7 cellular contexts compared by ENCODE assay signal in the genomic region with DNA sequence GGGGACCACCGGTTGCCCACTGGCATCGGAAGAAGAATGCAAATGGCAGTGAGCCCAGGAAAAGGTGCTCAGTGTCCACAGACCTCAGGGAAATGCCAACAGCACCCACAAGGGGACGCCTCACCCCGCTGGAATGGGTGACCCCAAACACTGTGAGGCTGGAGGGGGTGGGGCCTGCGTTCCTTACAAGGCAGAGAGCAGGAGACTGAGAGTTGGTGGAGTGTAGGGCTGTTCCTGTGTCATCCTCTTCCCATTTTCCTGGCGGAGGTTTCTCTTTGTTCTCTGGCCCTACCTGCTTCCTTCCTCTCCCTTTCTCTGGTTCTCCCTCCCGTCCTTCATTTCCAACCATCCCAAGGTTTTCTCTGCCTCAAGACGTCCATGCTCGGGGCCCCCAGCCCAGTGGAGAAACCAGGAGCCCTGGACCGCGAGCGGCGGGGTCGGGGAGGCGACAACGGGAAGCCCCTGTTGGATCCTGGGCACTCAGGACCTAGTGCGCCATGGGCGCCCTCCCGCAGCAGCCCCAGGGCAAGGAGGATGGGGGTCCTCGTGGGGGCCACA. TPM values are rescaled to one million over a fixed set of nuclear protein-coding genes. Genes with fewer than 3 reads are reported as not detected.
DNase-seq lines count a peak whose midpoint lies in the region; ATAC-seq and TF ChIP-seq lines count a peak whose summit lies in the region.
"Not testable (repeated sequence)": the region's sequence is repeated elsewhere in the genome, so short reads cannot be mapped to it uniquely, and the experiment has no call there.

No MANE protein-coding gene starts in this region.

- H3K4me3 Mint-ChIP-seq in H9 (peak overlapping the region; percentile 59 to 76), chondrocyte (ENCODE audit: unreplicated experiment) (peak overlapping the region; percentile 70), glutamatergic neuron (ENCODE audit: unreplicated experiment) (peak overlapping the region; percentile 59), mesothelial cell of epicardium (peak overlapping the region; percentile 43)
- H3K4me3 Mint-ChIP-seq in activated CD8-positive, alpha-beta T cell treated with anti-CD3 and anti-CD28 coated beads, Interleukin-2, amount 10 ng/mL, durations not matched to agents 7 days and 5 days = peak overlapping the region; percentile 59

- not testable (repeated sequence) for H3K9me2 ChIP-seq in PC-9 (ENCODE audit: insufficient read depth)

- H2BK20ac ChIP-seq in H9 (ENCODE audit: low read depth, low read length, poor library complexity, severe bottlenecking) = not testable (repeated sequence)

- not testable (repeated sequence) for H4K8ac ChIP-seq in H9 (replicated peaks; ENCODE audit: insufficient read length, low read depth, low read length)

- not testable (repeated sequence) for H3K36me3 Mint-ChIP-seq in H9 (ENCODE audit: insufficient read depth in 1 of 3, low read depth in 3 of 3); activated CD8-positive, alpha-beta T cell treated with anti-CD3 and anti-CD28 coated beads, Interleukin-2, amount 10 ng/mL, durations not matched to agents 7 days and 5 days (ENCODE audit: low read depth); chondrocyte (ENCODE audit: low read depth); glutamatergic neuron (ENCODE audit: unreplicated experiment); mesothelial cell of epicardium

- H3K9ac ChIP-seq in H9 (ENCODE audit: extremely low read depth, insufficient read length, low read length) = not testable (repeated sequence)
- H3K9ac ChIP-seq in skeletal muscle tissue (ENCODE audit: low read depth in 1 of 3, low read length in 3 of 3) = peak overlapping the region in 1 of 3 donors; percentile 62

- not testable (repeated sequence) for H3K79me1 ChIP-seq in H9 (ENCODE audit: insufficient read depth, low read depth, low read length, poor library complexity, severe bottlenecking)

- H2BK12ac ChIP-seq in H9 (ENCODE audit: insufficient read length, low read depth, low read length) = not testable (repeated sequence)

- H3K27me3 ChIP-seq in H9 (ENCODE audit: insufficient read depth, low read length) (peaks cover 76% of the 10 kb centered on the region), skeletal muscle tissue (ENCODE audit: control insufficient read depth in 3 of 3, insufficient read depth in 3 of 3, low read length in 3 of 3) (peaks cover 62 to 87% (median 73%) of the 10 kb centered on the region in 3 donors)
- not testable (repeated sequence) for H3K27me3 ChIP-seq in PC-9 (ENCODE audit: insufficient read depth, low read depth)

- H3T11ph ChIP-seq in H9 (ENCODE audit: low read length) = not testable (repeated sequence)

- no CpG with 5 or more reads among the region's 20 CpGs for WGBS in H9 (ENCODE audit: extremely low coverage, insufficient read length, low lambda C conversion rate)

- H3K79me2 ChIP-seq in H9 (ENCODE audit: insufficient read depth, low read length); PC-9 (ENCODE audit: low read depth): not testable (repeated sequence)

- not testable (repeated sequence) for H2BK120ac ChIP-seq in H9 (ENCODE audit: low read depth, low read length, poor library complexity, severe bottlenecking)

- not testable (repeated sequence) for H2AFZ ChIP-seq in H9 (ENCODE audit: low read length)
- H2AFZ ChIP-seq in PC-9 = peak overlapping the region; percentile 96

- not testable (repeated sequence) for H3K18ac ChIP-seq in H9 (ENCODE audit: insufficient read length, low read depth, low read length)

- H3K27ac ChIP-seq in H9 (ENCODE audit: insufficient read length, low read depth, low read length); PC-9; skeletal muscle tissue (ENCODE audit: low read depth, low read length): not testable (repeated sequence)

- intact Hi-C loops in PC-9 (cut with micrococcal nuclease; ENCODE audit: unreplicated experiment) = loop anchor here (5.0 to 10.0 kb wide), 2 partner anchors 399 to 1397 kb away; no protein-coding TSS in a partner anchor

- not testable (repeated sequence) for H3K27ac Mint-ChIP-seq in H9; chondrocyte (ENCODE audit: unreplicated experiment); glutamatergic neuron (ENCODE audit: unreplicated experiment); mesothelial cell of epicardium
- H3K27ac Mint-ChIP-seq in activated CD8-positive, alpha-beta T cell treated with anti-CD3 and anti-CD28 coated beads, Interleukin-2, amount 10 ng/mL, durations not matched to agents 7 days and 5 days = peak overlapping the region; percentile 17

- H3K23me2 ChIP-seq in H9 (ENCODE audit: insufficient read length, low read depth, low read length, poor library complexity, severe bottlenecking) = peaks cover 20% of the 10 kb centered on the region

- not testable (repeated sequence) for H2BK5ac ChIP-seq in H9 (ENCODE audit: insufficient read length, low read length)

- H3F3A ChIP-seq in PC-9 (ENCODE audit: insufficient read depth, low read depth) = not testable (repeated sequence)

- H4K20me1 ChIP-seq in H9 (ENCODE audit: control insufficient read depth, insufficient read depth, insufficient read length); PC-9 (ENCODE audit: insufficient read depth): not testable (repeated sequence)

- H3K36me3 ChIP-seq in PC-9 (ENCODE audit: low read depth); skeletal muscle tissue (ENCODE audit: control insufficient read depth in 3 of 3, insufficient read depth in 3 of 3, low read length in 3 of 3): not testable (repeated sequence)

- H3K23ac ChIP-seq in H9 (ENCODE audit: insufficient read length, low read depth, low read length) = not testable (repeated sequence)

- not testable (repeated sequence) for H3K9me3 ChIP-seq in H9 (ENCODE audit: control insufficient read depth, low read depth, low read length); PC-9 (ENCODE audit: insufficient read depth, low read depth); skeletal muscle tissue (ENCODE audit: control insufficient read depth in 3 of 3, low read length in 3 of 3)

- ATAC-seq in activated CD8-positive, alpha-beta T cell treated with anti-CD3 and anti-CD28 coated beads, Interleukin-2, amount 10 ng/mL, durations not matched to agents 7 days and 5 days = peak; percentile 28

- H2BK15ac ChIP-seq in H9 (ENCODE audit: low read depth, low read length) = not testable (repeated sequence)

- H3K4ac ChIP-seq in H9 (ENCODE audit: low read depth, low read length) = not testable (repeated sequence)

- POLR2A ChIA-PET in PC-9 (lab: Charles Lee; ENCODE audit: unreplicated experiment); activated CD8-positive, alpha-beta T cell treated with anti-CD3 and anti-CD28 coated beads, Interleukin-2, amount 10 ng/mL, durations not matched to agents 7 days and 5 days (lab: Charles Lee): not testable (repeated sequence)

- H3K9me3 Mint-ChIP-seq in H9; activated CD8-positive, alpha-beta T cell treated with anti-CD3 and anti-CD28 coated beads, Interleukin-2, amount 10 ng/mL, durations not matched to agents 7 days and 5 days (ENCODE audit: insufficient read depth); chondrocyte (ENCODE audit: low read depth); glutamatergic neuron (ENCODE audit: unreplicated experiment); mesothelial cell of epicardium: not testable (repeated sequence)

- CTCF ChIA-PET in PC-9 (lab: Charles Lee) = not testable (repeated sequence)
- CTCF ChIA-PET in activated CD8-positive, alpha-beta T cell treated with anti-CD3 and anti-CD28 coated beads, Interleukin-2, amount 10 ng/mL, durations not matched to agents 7 days and 5 days (lab: Charles Lee) = interaction anchor here (0.8 kb wide), 1 partner anchor 79 kb away, joined by 4 read pairs; no protein-coding TSS in a partner anchor

- TF ChIP-seq CTCF in H9 (conservative IDR thresholded peaks at IDR 0.05) = peak; percentile 31
- TF ChIP-seq CTCF in PC-9 (conservative IDR thresholded peaks at IDR 0.05) = peak; percentile 54
- peak; percentile 45 for TF ChIP-seq CTCF in chondrocyte (IDR thresholded peaks at IDR 0.05)
- TF ChIP-seq CTCF in glutamatergic neuron (IDR thresholded peaks at IDR 0.05; ENCODE audit: partially characterized antibody, unreplicated experiment); mesothelial cell of epicardium (IDR thresholded peaks at IDR 0.05; ENCODE audit: unreplicated experiment): not testable (repeated sequence)

- DNase-seq in H9; PC-9; activated CD8-positive, alpha-beta T cell treated with anti-CD3 and anti-CD28 coated beads, Interleukin-2, amount 10 ng/mL, durations not matched to agents 7 days and 5 days; chondrocyte (ENCODE audit: low spot score); glutamatergic neuron; mesothelial cell of epicardium (ENCODE audit: low spot score in 2 of 2, unreplicated experiment in 2 of 2): not testable (repeated sequence)

- H3K4me1 ChIP-seq in H9 (ENCODE audit: insufficient read depth, low read length) = not testable (repeated sequence)
- H3K4me1 ChIP-seq in PC-9 (replicated peaks; ENCODE audit: insufficient read depth) = peaks cover 14% of the 10 kb centered on the region
- peaks cover 11 to 22% (median 15%) of the 10 kb centered on the region in 3 donors for H3K4me1 ChIP-seq in skeletal muscle tissue (ENCODE audit: control insufficient read depth in 3 of 3, insufficient read depth in 3 of 3, low read length in 3 of 3)

- H3K14ac ChIP-seq in H9 (ENCODE audit: insufficient read depth, low read length) = not testable (repeated sequence)

- H3K4me2 ChIP-seq in H9 (ENCODE audit: insufficient read depth, insufficient read length, low read length) (peak overlapping the region; percentile 46), PC-9 (peak overlapping the region; percentile 99)

- H3K27me3 Mint-ChIP-seq in H9 (ENCODE audit: low read depth) (peaks cover 99% of the 10 kb centered on the region), chondrocyte (ENCODE audit: low read depth) (peaks cover 58% of the 10 kb centered on the region), glutamatergic neuron (ENCODE audit: unreplicated experiment) (peaks cover 44% of the 10 kb centered on the region), mesothelial cell of epicardium (ENCODE audit: low read depth) (peaks cover 98% of the 10 kb centered on the region)
- peaks cover 75% of the 10 kb centered on the region for H3K27me3 Mint-ChIP-seq in activated CD8-positive, alpha-beta T cell treated with anti-CD3 and anti-CD28 coated beads, Interleukin-2, amount 10 ng/mL, durations not matched to agents 7 days and 5 days (ENCODE audit: low read depth)

- H3K4me1 Mint-ChIP-seq in H9 (peaks cover 12 to 14% of the 10 kb centered on the region in 2 experiments), chondrocyte (ENCODE audit: low read depth) (peaks cover 21% of the 10 kb centered on the region), mesothelial cell of epicardium (peaks cover 18% of the 10 kb centered on the region)
- H3K4me1 Mint-ChIP-seq in activated CD8-positive, alpha-beta T cell treated with anti-CD3 and anti-CD28 coated beads, Interleukin-2, amount 10 ng/mL, durations not matched to agents 7 days and 5 days (ENCODE audit: low read depth) = peaks cover 50% of the 10 kb centered on the region
- not testable (repeated sequence) for H3K4me1 Mint-ChIP-seq in glutamatergic neuron (ENCODE audit: low read depth, unreplicated experiment)

- BruUV-seq in PC-9 (replicated peaks; lab: Mats Ljungman, UMichigan) = not testable (repeated sequence)

- H2AK5ac ChIP-seq in H9 (ENCODE audit: insufficient read length, low read length) = not testable (repeated sequence)

- not testable (repeated sequence) for H3K56ac ChIP-seq in H9 (ENCODE audit: insufficient read length, low read depth, low read length)

- H4K91ac ChIP-seq in H9 (ENCODE audit: insufficient read length, low read depth, low read length) = not testable (repeated sequence)

- H4K5ac ChIP-seq in H9 (ENCODE audit: insufficient read length, low read depth, low read length) = not testable (repeated sequence)

- H3K4me3 ChIP-seq in PC-9 = peak overlapping the region; percentile 68
- H3K4me3 ChIP-seq in skeletal muscle tissue (ENCODE audit: low read length in 3 of 3) = peak overlapping the region; percentile 46 to 75 (median 69)

RNA-seq across cellular contexts. Expression of a gene that starts 3.7 kb away (rescaled TPM):
- total RNA-seq in H9 (2021) = not detected in 2 replicates
- total RNA-seq in PC-9 (2021) = 2.9 and 4.4 TPM in 2 replicates
- total RNA-seq in activated CD8-positive, alpha-beta T cell treated with anti-CD3 and anti-CD28 coated beads, Interleukin-2, amount 10 ng/mL, durations not matched to agents 7 days and 5 days = under 1 TPM; 0.40 to 0.60 TPM
- 7.7 to 15.1 TPM (median 13.9 TPM) in 3 replicates for total RNA-seq in chondrocyte
- total RNA-seq in glutamatergic neuron (ENCODE audit: unreplicated experiment) = 5.4 TPM
- 0.23 to 0.42 TPM (median 0.24 TPM) in 3 replicates for total RNA-seq in mesothelial cell of epicardium
- total RNA-seq in skeletal muscle tissue = not detected

RNA-seq across cellular contexts. Expression of a gene that starts 15.2 kb away (rescaled TPM):
- total RNA-seq in H9 (2021) (not detected in 2 replicates), PC-9 (2021) (0.88 TPM in 1 of 2 replicates, not detected in the other), chondrocyte (0.51 to 0.60 TPM (median 0.54 TPM) in 3 replicates), glutamatergic neuron (ENCODE audit: unreplicated experiment) (not detected), mesothelial cell of epicardium (not detected in 3 replicates), skeletal muscle tissue (not detected)
- not detected for total RNA-seq in activated CD8-positive, alpha-beta T cell treated with anti-CD3 and anti-CD28 coated beads, Interleukin-2, amount 10 ng/mL, durations not matched to agents 7 days and 5 days

RNA-seq across cellular contexts. Expression of a gene that starts 25.7 kb away (rescaled TPM):
- 1.6 and 2.1 TPM in 2 replicates for total RNA-seq in H9 (2021)
- 2.8 and 3.3 TPM in 2 replicates for total RNA-seq in PC-9 (2021)
- under 1 TPM; 0.65 to 0.71 TPM for total RNA-seq in activated CD8-positive, alpha-beta T cell treated with anti-CD3 and anti-CD28 coated beads, Interleukin-2, amount 10 ng/mL, durations not matched to agents 7 days and 5 days
- total RNA-seq in chondrocyte = 2.8 to 29.8 TPM (median 29.8 TPM) in 3 replicates
- total RNA-seq in glutamatergic neuron (ENCODE audit: unreplicated experiment) = 9.3 TPM
- total RNA-seq in mesothelial cell of epicardium = 0.07 to 0.11 TPM (median 0.11 TPM) in 3 replicates
- not detected for total RNA-seq in skeletal muscle tissue

RNA-seq across cellular contexts. Expression of a gene that starts 40.2 kb away (rescaled TPM):
- total RNA-seq in H9 (2021) = not detected in 2 replicates
- total RNA-seq in PC-9 (2021) = 0.20 TPM in 1 of 2 replicates, not detected in the other
- total RNA-seq in activated CD8-positive, alpha-beta T cell treated with anti-CD3 and anti-CD28 coated beads, Interleukin-2, amount 10 ng/mL, durations not matched to agents 7 days and 5 days = not detected
- not detected in 3 replicates for total RNA-seq in chondrocyte
- not detected for total RNA-seq in glutamatergic neuron (ENCODE audit: unreplicated experiment)
- not detected in 3 replicates for total RNA-seq in mesothelial cell of epicardium
- 1.0 TPM for total RNA-seq in skeletal muscle tissue
